24 cellular contexts compared by ENCODE assay signal in the genomic region with DNA sequence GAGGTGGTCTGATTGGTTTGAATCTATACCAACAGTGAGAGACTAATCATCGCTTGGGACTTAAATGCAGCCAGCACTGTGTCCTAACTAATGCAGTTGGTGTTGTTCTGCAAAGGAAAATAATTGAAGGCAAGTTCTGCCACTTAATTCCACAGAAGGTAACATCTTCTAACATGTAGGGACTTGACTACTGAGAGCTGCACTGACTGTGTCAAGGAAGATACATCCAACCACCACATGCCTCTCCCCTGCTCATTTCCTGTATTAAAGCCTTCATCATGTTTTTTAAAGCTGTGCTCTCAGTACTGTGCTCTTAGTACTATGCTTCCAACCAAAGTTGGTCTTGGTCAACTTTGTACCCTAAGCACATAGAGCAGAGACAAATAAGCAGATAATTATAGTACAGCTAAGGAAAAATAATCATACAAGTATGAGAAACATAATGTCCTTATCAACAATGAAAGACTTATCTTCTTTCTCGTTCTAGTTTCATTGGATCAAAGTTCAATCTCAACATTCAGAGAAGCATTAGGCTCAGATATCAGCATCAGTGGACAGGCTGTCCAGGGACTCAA. TPM values are rescaled to one million over a fixed set of nuclear protein-coding genes. Genes with fewer than 3 reads are reported as not detected.
"Had no signal": no experiment of that assay in that cellular context is flagged by ENCODE, and none has a peak within 500 bp of the region (broad histone marks: within the 10 kb centered on the region; RNA-seq: fewer than 3 reads in every experiment).

No MANE protein-coding gene starts in this region.

- H3K27ac ChIP-seq: adrenal gland, colonic mucosa, neural progenitor cell, sigmoid colon, thoracic aorta, upper lobe of left lung had no signal

- H3K4me1 Mint-ChIP-seq: naive B cell, neural progenitor cell had no signal

- H3K9me2 ChIP-seq: SK-N-SH had no signal

- H3K36me3 ChIP-seq: adrenal gland, colonic mucosa, neural progenitor cell, sigmoid colon, thoracic aorta, upper lobe of left lung had no signal

- H3K9me3 ChIP-seq: adrenal gland, colonic mucosa, sigmoid colon, SK-N-SH, thoracic aorta, upper lobe of left lung had no signal

- H3K27me3 Mint-ChIP-seq: activated CD4-positive, alpha-beta T cell treated with anti-CD3 and anti-CD28 coated beads, Interleukin-2, amount 10 ng/mL, durations not matched to agents 7 days and 5 days; activated naive CD4-positive, alpha-beta T cell treated with anti-CD3 and anti-CD28 coated beads, Interleukin-2, amount 50 U/mL, for 24 hours had no signal

- H3K27me3 ChIP-seq: adrenal gland, colonic mucosa, neural progenitor cell, sigmoid colon, upper lobe of left lung had no signal

- H3K9me3 Mint-ChIP-seq: activated CD4-positive, alpha-beta T cell treated with anti-CD3 and anti-CD28 coated beads, Interleukin-2, amount 10 ng/mL, durations not matched to agents 7 days and 5 days; activated naive CD4-positive, alpha-beta T cell treated with anti-CD3 and anti-CD28 coated beads, Interleukin-2, amount 50 U/mL, for 24 hours; naive B cell; neural progenitor cell had no signal

- ATAC-seq: activated CD8-positive, alpha-beta memory T cell treated with anti-CD3 and anti-CD28 coated beads, Interleukin-2, amount 10 ng/mL, durations not matched to agents 7 days and 5 days; activated CD8-positive, alpha-beta T cell treated with anti-CD3 and anti-CD28 coated beads for 36 hours had no signal

- DNase-seq: activated CD4-positive, alpha-beta T cell treated with anti-CD3 and anti-CD28 coated beads, Interleukin-2, amount 10 ng/mL, durations not matched to agents 7 days and 5 days; activated CD8-positive, alpha-beta memory T cell treated with anti-CD3 and anti-CD28 coated beads, Interleukin-2, amount 10 ng/mL, durations not matched to agents 7 days and 5 days; activated CD8-positive, alpha-beta T cell treated with anti-CD3 and anti-CD28 coated beads for 36 hours; activated gamma-delta T cell treated with Interleukin-2 at 50 U/mL for 16 hours; adrenal gland; colonic mucosa; foreskin fibroblast; mesendoderm; naive B cell; posterior cingulate gyrus; sigmoid colon; SK-N-SH; stimulated activated CD4-positive, alpha-beta T cell treated with anti-CD3 and anti-CD28 coated beads, Interleukin-4, amount 100 ng/mL, for 24 hours; stimulated activated naive CD4-positive, alpha-beta T cell treated with Interleukin-2 at 50 U/mL for 16 hours; upper lobe of left lung had no signal

- H2AFZ ChIP-seq: neural progenitor cell had no signal

- H3K4me2 ChIP-seq: neural progenitor cell, SK-N-SH had no signal

- H3K4me3 ChIP-seq: adrenal gland, colonic mucosa, neural progenitor cell, sigmoid colon, thoracic aorta, upper lobe of left lung had no signal

- H3K27ac Mint-ChIP-seq: activated CD4-positive, alpha-beta T cell treated with anti-CD3 and anti-CD28 coated beads, Interleukin-2, amount 10 ng/mL, durations not matched to agents 7 days and 5 days; activated CD8-positive, alpha-beta memory T cell treated with anti-CD3 and anti-CD28 coated beads, Interleukin-2, amount 10 ng/mL, durations not matched to agents 7 days and 5 days; activated CD8-positive, alpha-beta T cell treated with anti-CD3 and anti-CD28 coated beads for 36 hours; activated naive CD4-positive, alpha-beta T cell treated with anti-CD3 and anti-CD28 coated beads, Interleukin-2, amount 50 U/mL, for 24 hours; naive B cell; neural progenitor cell had no signal

- H3K9ac ChIP-seq: neural progenitor cell, SK-N-SH had no signal

- H3K36me3 Mint-ChIP-seq: activated CD8-positive, alpha-beta memory T cell treated with anti-CD3 and anti-CD28 coated beads, Interleukin-2, amount 10 ng/mL, durations not matched to agents 7 days and 5 days; activated naive CD4-positive, alpha-beta T cell treated with anti-CD3 and anti-CD28 coated beads, Interleukin-2, amount 50 U/mL, for 24 hours; naive B cell; neural progenitor cell had no signal

- H3K4me3 Mint-ChIP-seq: activated CD4-positive, alpha-beta T cell treated with anti-CD3 and anti-CD28 coated beads, Interleukin-2, amount 10 ng/mL, durations not matched to agents 7 days and 5 days; activated CD8-positive, alpha-beta memory T cell treated with anti-CD3 and anti-CD28 coated beads, Interleukin-2, amount 10 ng/mL, durations not matched to agents 7 days and 5 days; activated CD8-positive, alpha-beta T cell treated with anti-CD3 and anti-CD28 coated beads for 36 hours; activated naive CD4-positive, alpha-beta T cell treated with anti-CD3 and anti-CD28 coated beads, Interleukin-2, amount 50 U/mL, for 24 hours; naive B cell; neural progenitor cell had no signal

- H3K4me1 ChIP-seq: colonic mucosa, neural progenitor cell, sigmoid colon, upper lobe of left lung had no signal

RNA-seq across cellular contexts. Expression of a gene that starts 2.8 kb away (rescaled TPM):
- total RNA-seq: activated CD4-positive, alpha-beta T cell treated with anti-CD3 and anti-CD28 coated beads, Interleukin-2, amount 10 ng/mL, durations not matched to agents 7 days and 5 days; activated CD8-positive, alpha-beta memory T cell treated with anti-CD3 and anti-CD28 coated beads, Interleukin-2, amount 10 ng/mL, durations not matched to agents 7 days and 5 days; activated CD8-positive, alpha-beta T cell treated with anti-CD3 and anti-CD28 coated beads for 36 hours; astrocyte; sigmoid colon; T-helper 2 cell treated with Interferon-gamma antibody and Interleukin-4, amounts not matched to agents 100 ng/mL and 5 ng/mL, for 36 hours; thoracic aorta had no signal

RNA-seq across cellular contexts. Expression of a gene that starts 41.0 kb away (rescaled TPM):
- total RNA-seq: activated CD4-positive, alpha-beta T cell treated with anti-CD3 and anti-CD28 coated beads, Interleukin-2, amount 10 ng/mL, durations not matched to agents 7 days and 5 days; activated CD8-positive, alpha-beta memory T cell treated with anti-CD3 and anti-CD28 coated beads, Interleukin-2, amount 10 ng/mL, durations not matched to agents 7 days and 5 days; activated CD8-positive, alpha-beta T cell treated with anti-CD3 and anti-CD28 coated beads for 36 hours; adrenal gland; astrocyte; colonic mucosa; fibroblast of lung; lower leg skin; mucosa of gallbladder; omental fat pad; T-helper 2 cell treated with Interferon-gamma antibody and Interleukin-4, amounts not matched to agents 100 ng/mL and 5 ng/mL, for 36 hours; upper lobe of left lung had no signal

RNA-seq across cellular contexts. Expression of a gene that starts 51.8 kb away (rescaled TPM):
- total RNA-seq: activated CD4-positive, alpha-beta T cell treated with anti-CD3 and anti-CD28 coated beads, Interleukin-2, amount 10 ng/mL, durations not matched to agents 7 days and 5 days; activated CD8-positive, alpha-beta memory T cell treated with anti-CD3 and anti-CD28 coated beads, Interleukin-2, amount 10 ng/mL, durations not matched to agents 7 days and 5 days; activated CD8-positive, alpha-beta T cell treated with anti-CD3 and anti-CD28 coated beads for 36 hours; astrocyte; colonic mucosa; T-helper 2 cell treated with Interferon-gamma antibody and Interleukin-4, amounts not matched to agents 100 ng/mL and 5 ng/mL, for 36 hours; thoracic aorta had no signal
